ENCODE assay signal across 29 cellular contexts in genomic region chr5:124612023-124612422, GRCh38.
"Had no signal": no experiment of that assay in that cellular context is flagged by ENCODE, and none has a peak within 500 bp of the region (broad histone marks: within the 10 kb centered on the region; RNA-seq: fewer than 3 reads in every experiment).

No MANE protein-coding gene starts in this region.

- DNase-seq: activated CD4-positive, alpha-beta memory T cell treated with anti-CD3 and anti-CD28 coated beads for 36 hours; activated CD4-positive, alpha-beta T cell treated with anti-CD3 and anti-CD28 coated beads for 36 hours; activated CD4-positive, alpha-beta T cell treated with anti-CD3 and anti-CD28 coated beads, Interleukin-2, amount 10 ng/mL, durations not matched to agents 24 days and 14 days; activated CD4-positive, CD25-positive, alpha-beta regulatory T cell; activated CD4-positive, CD25-positive, alpha-beta regulatory T cell treated with anti-CD3 and anti-CD28 coated beads, Interleukin-2, amount 50 U/mL, for 72 hours; activated CD8-positive, alpha-beta memory T cell treated with anti-CD3 and anti-CD28 coated beads, Interleukin-2, amount 10 ng/mL, durations not matched to agents 7 days and 5 days; activated CD8-positive, alpha-beta memory T cell treated with anti-CD3 and anti-CD28 coated beads, Interleukin-2, amount 50 U/mL, for 4 hours; activated CD8-positive, alpha-beta T cell treated with anti-CD3 and anti-CD28 coated beads, Interleukin-2, amount 10 ng/mL, durations not matched to agents 7 days and 5 days; activated effector memory CD4-positive, alpha-beta T cell treated with anti-CD3 and anti-CD28 coated beads, Interleukin-2, amount 50 U/mL, for 16 hours; activated naive CD4-positive, alpha-beta T cell treated with anti-CD3 and anti-CD28 coated beads for 36 hours; activated naive CD8-positive, alpha-beta T cell treated with anti-CD3 and anti-CD28 coated beads for 36 hours; activated naive CD8-positive, alpha-beta T cell treated with anti-CD3 and anti-CD28 coated beads, Interleukin-2, amount 50 U/mL, for 24 hours; activated T-cell treated with anti-CD3 and anti-CD28 coated beads, Interleukin-2, amount 50 U/mL, for 1 hour; activated T-cell treated with anti-CD3 and anti-CD28 coated beads, Interleukin-2, amount 50 U/mL, for 48 hours; adrenal gland; amygdala; aorta; body of pancreas; cortex of kidney; dermis blood vessel endothelial cell; effector CD4-positive, alpha-beta T cell; effector memory CD8-positive, alpha-beta T cell; esophagus squamous epithelium; foreskin melanocyte; heart right ventricle; T-helper 2 cell had no signal

- H3K4me1 ChIP-seq: adrenal gland, esophagus squamous epithelium, gastroesophageal sphincter, heart right ventricle had no signal

- ATAC-seq: activated CD4-positive, alpha-beta T cell treated with anti-CD3 and anti-CD28 coated beads for 36 hours; activated CD8-positive, alpha-beta memory T cell treated with anti-CD3 and anti-CD28 coated beads, Interleukin-2, amount 10 ng/mL, durations not matched to agents 7 days and 5 days; activated CD8-positive, alpha-beta T cell treated with anti-CD3 and anti-CD28 coated beads, Interleukin-2, amount 10 ng/mL, durations not matched to agents 7 days and 5 days; activated naive CD8-positive, alpha-beta T cell treated with anti-CD3 and anti-CD28 coated beads, Interleukin-2, amount 50 U/mL, for 24 hours; body of pancreas; effector memory CD8-positive, alpha-beta T cell; gastroesophageal sphincter had no signal

- H3K9me3 ChIP-seq: adrenal gland, body of pancreas, esophagus squamous epithelium, gastroesophageal sphincter, heart right ventricle had no signal

- FAIRE-seq: colon had no signal

- H3K36me3 ChIP-seq: adrenal gland, esophagus squamous epithelium, gastroesophageal sphincter, heart right ventricle had no signal

- H3K27me3 ChIP-seq: adrenal gland, body of pancreas, esophagus squamous epithelium, gastroesophageal sphincter, heart right ventricle had no signal

- H3K4me3 ChIP-seq: adrenal gland, body of pancreas, esophagus squamous epithelium, gastroesophageal sphincter, heart right ventricle had no signal

- H3K27ac ChIP-seq: adrenal gland, body of pancreas, epithelial cell of prostate, esophagus squamous epithelium, gastroesophageal sphincter, heart right ventricle had no signal
